In genomic region chr15:45391746-45392711, GRCh38 we compare ENCODE assay signal across 10 cellular contexts. TPM values are rescaled to one million over a fixed set of nuclear protein-coding genes. Genes with fewer than 3 reads are reported as not detected.
DNase-seq lines count a peak whose midpoint lies in the region; ATAC-seq, FAIRE-seq and TF ChIP-seq lines count a peak whose summit lies in the region.
"Had no signal": no experiment of that assay in that cellular context is flagged by ENCODE, and none has a peak within 500 bp of the region (broad histone marks: within the 10 kb centered on the region; RNA-seq: fewer than 3 reads in every experiment).

No MANE protein-coding gene starts in this region.

- no peak overlapping the region for H3K4me3 ChIP-seq in keratinocyte (ENCODE audit: control insufficient read depth in 2 of 3, extremely low read depth in 1 of 3, insufficient read depth in 2 of 3, low read depth in 1 of 3, low read length in 3 of 3)

- TF ChIP-seq CTCF in keratinocyte (optimal IDR thresholded peaks at IDR 0.05 in 1 of 3, IDR thresholded peaks at IDR 0.05 in 1 of 3, conservative IDR thresholded peaks at IDR 0.05 in 1 of 3; ENCODE audit: extremely low read depth in 1 of 3, insufficient read depth in 2 of 3, low read length in 3 of 3) (no peak), Calu3 (IDR thresholded peaks at IDR 0.05; ENCODE audit: unreplicated experiment) (no peak)

- H3K27me3 Mint-ChIP-seq in Calu3 (ENCODE audit: unreplicated experiment), result no peaks in the 10 kb centered on the region

- BruUV-seq in Calu3 (replicated peaks; lab: Mats Ljungman, UMichigan), result no TSS peak

- dilution Hi-C loops in keratinocyte (cut with MboI; ENCODE audit: extremely low pct_ligation_motif_present, low sequenced_read_pairs), result loop anchor here (25.0 kb wide), 1 partner anchor 180 kb away; no protein-coding TSS in a partner anchor

- no peak overlapping the region for H3K27ac Mint-ChIP-seq in Calu3 (ENCODE audit: unreplicated experiment)
- H3K27ac Mint-ChIP-seq: mesothelial cell of epicardium had no signal

- intact Hi-C loops in Calu3 (cut with micrococcal nuclease; ENCODE audit: unreplicated experiment), result loop anchor here (10.0 kb wide), 1 partner anchor 47 kb away; no protein-coding TSS in a partner anchor

- no peak overlapping the region for H2AFZ ChIP-seq in keratinocyte (ENCODE audit: control insufficient read depth, low read length)

- H3K36me3 ChIP-seq in keratinocyte (ENCODE audit: control insufficient read depth in 2 of 2, extremely low read depth in 1 of 2, insufficient read depth in 2 of 2, low read length in 2 of 2), result no peaks in the 10 kb centered on the region

- CTCF ChIA-PET in Calu3 (lab: Charles Lee), result interaction anchor here (0.7 to 1.7 kb wide), 2 partner anchors 9 to 22 kb away, joined by 4 to 5 read pairs; no protein-coding TSS in a partner anchor

- DNase-seq in Kasumi-1 (lab: John Stamatoyannopoulos, UW), result peak; percentile 39 to 57
- no peak for DNase-seq in keratinocyte (ENCODE audit: low read depth, low spot score)
- DNase-seq in NCI-H2081 (lab: John Stamatoyannopoulos, UW), result no peak
- no peak for DNase-seq in EL
- no peak for DNase-seq in stimulated activated naive CD4-positive, alpha-beta T cell treated with Interleukin-2 at 50 U/mL for 16 hours (lab: John Stamatoyannopoulos, UW)
- DNase-seq in Calu3, result no peak

- no peak overlapping the region for H3K27ac ChIP-seq in keratinocyte (ENCODE audit: control insufficient read depth, insufficient read depth, low read length)

- H3K79me2 ChIP-seq in keratinocyte (ENCODE audit: control insufficient read depth, insufficient read depth, low read length), result no peaks in the 10 kb centered on the region

- no peaks in the 10 kb centered on the region for H3K9me1 ChIP-seq in keratinocyte (ENCODE audit: control insufficient read depth, extremely low read depth, insufficient read depth, low read length)

- H3K9ac ChIP-seq in keratinocyte (ENCODE audit: control insufficient read depth, extremely low read depth, insufficient read depth, low read length), result no peak overlapping the region

- peaks cover 4% of the 10 kb centered on the region for H3K4me1 ChIP-seq in keratinocyte (ENCODE audit: control insufficient read depth, extremely low read depth, insufficient read depth, low read length)

- no peak overlapping the region for H3K4me3 Mint-ChIP-seq in Calu3 (ENCODE audit: low read depth, unreplicated experiment)
- H3K4me3 Mint-ChIP-seq: brain, mesothelial cell of epicardium had no signal

- no peak overlapping the region for H3K4me2 ChIP-seq in keratinocyte (ENCODE audit: control insufficient read depth, extremely low read depth, insufficient read depth, low read depth, low read length)

- no peaks in the 10 kb centered on the region for H3K9me3 Mint-ChIP-seq in Calu3 (ENCODE audit: low read depth, unreplicated experiment)
- H3K9me3 Mint-ChIP-seq: brain, mesothelial cell of epicardium had no signal

- H3K27me3 ChIP-seq in keratinocyte (ENCODE audit: control insufficient read depth, extremely low read depth, insufficient read depth, low read length), result no peaks in the 10 kb centered on the region

- H3K36me3 Mint-ChIP-seq in Calu3 (ENCODE audit: insufficient read depth, unreplicated experiment), result no peaks in the 10 kb centered on the region
- H3K36me3 Mint-ChIP-seq: brain, mesothelial cell of epicardium had no signal

- ATAC-seq in GM18861 (IDR thresholded peaks at IDR 0.05; ENCODE audit: unreplicated experiment), result peak; percentile 92
- ATAC-seq in HG02571 (IDR thresholded peaks at IDR 0.05; ENCODE audit: unreplicated experiment), result peak; percentile 89

- peak; percentile 53 for FAIRE-seq in keratinocyte (lab: Jason Lieb, UNC)

- peaks cover 12% of the 10 kb centered on the region for H3K4me1 Mint-ChIP-seq in Calu3 (ENCODE audit: low read depth, unreplicated experiment)

- H4K20me1 ChIP-seq in keratinocyte (ENCODE audit: control insufficient read depth, extremely low read depth, insufficient read depth, low read length), result no peaks in the 10 kb centered on the region

- no peaks in the 10 kb centered on the region for H3K9me3 ChIP-seq in keratinocyte (ENCODE audit: control insufficient read depth, low read depth, low read length)

RNA-seq across cellular contexts. Expression of gene GATM, which starts 13.7 kb away (rescaled TPM):
- 0.53 to 1.2 TPM (median 0.60 TPM) in 3 replicates for polyA plus RNA-seq in keratinocyte
- 1.1 TPM for polyA plus RNA-seq in keratinocyte (2011; ENCODE audit: low read depth)
- polyA plus RNA-seq in keratinocyte (2011; cell fraction: cytosol; rRNA removed), result 0.56 and 1.1 TPM in 2 replicates
- polyA plus RNA-seq in keratinocyte (2011; cell fraction: nucleus; rRNA removed), result 0.84 and 1.7 TPM in 2 replicates
- polyA plus RNA-seq in keratinocyte (2012; ENCODE audit: low replicate concordance), result 0.29 and 1.2 TPM in 2 replicates
- polyA minus RNA-seq in keratinocyte, result 0.32 to 1.6 TPM in 2 of 3 replicates, not detected in the other
- polyA minus RNA-seq in keratinocyte (2011; cell fraction: cytosol; rRNA and poly(A)+ RNA removed), result not detected
- polyA minus RNA-seq in keratinocyte (2011; cell fraction: nucleus; rRNA and poly(A)+ RNA removed), result 0.53 and 1.7 TPM in 2 replicates
- 4.1 and 4.2 TPM in 2 replicates for total RNA-seq in Calu3 (2022)

Comparison
In these comparisons a context has a peak if more than half of its experiments do, and no peak if none do; other contexts are left out.
1. DNase-seq: peak in Kasumi-1 (2 of 2); none in keratinocyte (single experiment), NCI-H2081 (0 of 2), EL (single experiment), stimulated activated naive CD4-positive, alpha-beta T cell treated with Interleukin-2 at 50 U/mL for 16 hours (single experiment) and Calu3 (single experiment).